9 cellular contexts compared by ENCODE assay signal in the genomic region with DNA sequence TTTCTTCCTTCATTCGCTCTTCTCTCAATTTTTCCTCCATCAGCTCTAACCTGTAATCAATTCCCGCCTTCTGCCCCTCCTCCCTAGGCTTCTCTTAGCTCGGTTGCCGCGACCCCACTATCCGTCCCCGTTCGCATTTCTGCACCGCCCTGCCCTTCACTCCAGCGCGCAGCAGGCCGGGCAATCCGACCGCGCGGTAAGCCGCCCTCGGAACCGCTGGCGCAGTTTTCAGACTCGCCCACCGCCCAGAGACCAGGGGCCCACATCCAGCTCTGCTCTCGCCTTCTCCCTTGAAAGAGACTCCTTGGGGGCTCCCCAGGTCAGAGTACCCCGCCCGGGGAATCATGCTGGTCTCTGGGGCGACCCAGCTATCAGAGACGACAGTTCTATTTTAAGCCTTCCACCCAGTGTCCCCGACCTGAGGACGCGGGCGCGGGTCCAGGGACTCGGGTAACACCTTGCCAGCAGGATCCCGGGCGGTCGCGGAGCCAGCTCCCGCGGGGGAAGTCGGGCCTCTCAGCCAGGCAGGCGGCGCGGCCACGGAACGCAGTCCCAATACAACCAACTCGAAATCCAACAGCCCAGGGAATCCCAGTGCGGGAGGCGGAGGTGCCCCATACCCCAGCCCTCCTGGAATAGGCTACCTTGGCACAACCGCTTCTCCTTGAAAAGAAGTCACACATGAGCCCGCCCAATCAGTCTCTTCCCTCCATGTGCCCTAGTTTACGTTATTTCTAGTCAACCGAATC. TPM values are rescaled to one million over a fixed set of nuclear protein-coding genes. Genes with fewer than 3 reads are reported as not detected.
A peak's percentile ranks its signal among the peaks of the same experiment; 100 is the strongest.
DNase-seq lines count a peak whose midpoint lies in the region; ATAC-seq, FAIRE-seq and TF ChIP-seq lines count a peak whose summit lies in the region.
"Had no signal": no experiment of that assay in that cellular context is flagged by ENCODE, and none has a peak within 500 bp of the region (broad histone marks: within the 10 kb centered on the region; RNA-seq: fewer than 3 reads in every experiment).

No MANE protein-coding gene starts in this region.

- H3K27me3 ChIP-seq in AG04450 (ENCODE audit: control insufficient read depth, insufficient read depth, low read length) (no peaks in the 10 kb centered on the region), NT2/D1 (ENCODE audit: insufficient read depth, insufficient read length) (peaks cover 62% of the 10 kb centered on the region), fibroblast of lung (ENCODE audit: control insufficient read depth, insufficient read depth, low read length) (peaks cover 19% of the 10 kb centered on the region)

- peaks cover 78% of the 10 kb centered on the region for H3K27me3 Mint-ChIP-seq in nephron (ENCODE audit: low read depth)

- POLR2A ChIA-PET in AG04450 (lab: Yijun Ruan, JAX): no interaction called here

- peak overlapping the region; percentile 91 for H3K4me2 ChIP-seq in fibroblast of lung (ENCODE audit: extremely low read depth, insufficient read depth, low read length)

- H3K9me3 ChIP-seq in AG04450 (ENCODE audit: control insufficient read depth, insufficient read depth, low read length) (no peaks in the 10 kb centered on the region), NT2/D1 (ENCODE audit: insufficient read depth, low read length) (no peaks in the 10 kb centered on the region), fibroblast of lung (ENCODE audit: control insufficient read depth, insufficient read depth, low read depth, low read length) (no peaks in the 10 kb centered on the region)

- peak overlapping the region in 1 of 3 experiments; percentile 36 for H3K27ac Mint-ChIP-seq in nephron

- H2AFZ ChIP-seq in fibroblast of lung (ENCODE audit: low read length): peak overlapping the region; percentile 46

- TF ChIP-seq CTCF in AG04450 (IDR thresholded peaks at IDR 0.05; ENCODE audit: low read depth, low read length): no peak
- no peak for TF ChIP-seq CTCF in fibroblast of lung (conservative IDR thresholded peaks at IDR 0.05 in 1 of 2, IDR thresholded peaks at IDR 0.05 in 1 of 2; ENCODE audit: low read depth in 1 of 2, low read length in 2 of 2)
- no peak for TF ChIP-seq CTCF in nephron (IDR thresholded peaks at IDR 0.05; ENCODE audit: unreplicated experiment in 3 of 3)
- no peak for TF ChIP-seq CTCF in D721Med (IDR thresholded peaks at IDR 0.05; ENCODE audit: insufficient read depth, missing control alignments)

- peak overlapping the region; percentile 65 for H3K9ac ChIP-seq in NT2/D1 (ENCODE audit: insufficient read length, low read depth)
- H3K9ac ChIP-seq in fibroblast of lung (ENCODE audit: insufficient read depth, low read length): peak overlapping the region; percentile 20

- H3K27ac ChIP-seq in AG04450 (ENCODE audit: low read depth, low read length): no peak overlapping the region
- H3K27ac ChIP-seq in fibroblast of lung (ENCODE audit: insufficient read depth, low read length): no peak overlapping the region

- peak overlapping the region; percentile 55 for H3K4me3 ChIP-seq in AG04450 (ENCODE audit: low read depth, low read length)
- H3K4me3 ChIP-seq in NT2/D1 (ENCODE audit: insufficient read length, low read depth): peak overlapping the region; percentile 56
- H3K4me3 ChIP-seq in fibroblast of lung (replicated peaks in 1 of 4; ENCODE audit: control extremely low read depth in 1 of 4, insufficient read depth in 1 of 4, low read depth in 3 of 4, low read length in 4 of 4): peak overlapping the region; percentile 43 to 54 (median 52)

- peak overlapping the region; percentile 82 to 93 (median 83) for H3K4me3 Mint-ChIP-seq in nephron
- H3K4me3 Mint-ChIP-seq: IgD-negative memory B cell had no signal

- no peak for FAIRE-seq in D721Med (lab: Jason Lieb, UNC)

- peaks cover 9% of the 10 kb centered on the region for H3K4me1 Mint-ChIP-seq in nephron

- H3K4me1 ChIP-seq in NT2/D1 (ENCODE audit: insufficient read depth, insufficient read length) (no peaks in the 10 kb centered on the region), fibroblast of lung (ENCODE audit: control insufficient read depth, extremely low read depth, insufficient read depth, low read length) (peaks cover 2% of the 10 kb centered on the region)

- H3K79me2 ChIP-seq in fibroblast of lung (ENCODE audit: control insufficient read depth, insufficient read depth, low read length): no peaks in the 10 kb centered on the region

- no peaks in the 10 kb centered on the region for H4K20me1 ChIP-seq in fibroblast of lung (ENCODE audit: control insufficient read depth, extremely low read depth, insufficient read depth, low read length)

- H3K36me3 Mint-ChIP-seq in nephron (ENCODE audit: low read depth): no peaks in the 10 kb centered on the region

- peaks cover under 1% of the 10 kb centered on the region for H3K9me3 Mint-ChIP-seq in nephron

- CTCF ChIA-PET in AG04450 (lab: Charles Lee): no interaction called here

- H3K36me3 ChIP-seq in NT2/D1 (ENCODE audit: insufficient read depth, insufficient read length, low read length) (no peaks in the 10 kb centered on the region), fibroblast of lung (ENCODE audit: control insufficient read depth, insufficient read depth, low read length) (no peaks in the 10 kb centered on the region)

- no peak for DNase-seq in AG04450 (ENCODE audit: low read depth, low spot score)
- no peak for DNase-seq in NT2/D1 (ENCODE audit: low read depth, low spot score)
- DNase-seq in fibroblast of lung (ENCODE audit: low read depth in 2 of 2): peak; percentile 7 to 24
- no peak for DNase-seq in NCI-H1930 (lab: John Stamatoyannopoulos, UW)
- no peak for DNase-seq in D721Med (ENCODE audit: insufficient read length, low spot score)
- DNase-seq in 8988T: no peak

- no peak for ATAC-seq in GM18505 (IDR thresholded peaks at IDR 0.05; ENCODE audit: unreplicated experiment)

- TF ChIP-seq POLR2A in GM18505 (IDR thresholded peaks at IDR 0.05; ENCODE audit: borderline replicate concordance, extremely low read depth, insufficient read depth, insufficient read length): no peak

RNA-seq across cellular contexts. Expression of a gene that starts 5.7 kb away (rescaled TPM):
- 7.5 and 12.0 TPM in 2 replicates for polyA plus RNA-seq in AG04450 (2011; rRNA removed)
- polyA minus RNA-seq in AG04450 (2011; rRNA and poly(A)+ RNA removed): 2.8 and 5.2 TPM in 2 replicates
- total RNA-seq in fibroblast of lung: 1.8 and 6.1 TPM in 2 replicates
- 2.8 and 5.5 TPM in 2 replicates for polyA plus RNA-seq in fibroblast of lung
- 1.2 and 2.8 TPM in 2 replicates for polyA plus RNA-seq in fibroblast of lung (2012)
- 1.8 and 3.2 TPM in 2 replicates for polyA minus RNA-seq in fibroblast of lung (ENCODE audit: low replicate concordance)
- polyA plus RNA-seq: IgD-negative memory B cell had no signal

Comparison
In these comparisons a context has a peak if more than half of its experiments do, and no peak if none do; other contexts are left out.
1. DNase-seq: peak in fibroblast of lung (2 of 2); none in AG04450 (single experiment), NT2/D1 (single experiment), NCI-H1930 (0 of 2), D721Med (single experiment) and 8988T (single experiment).
2. Peak in every context shown above with its lines, with median percentiles within 50 percentile points of each other: H3K4me3 ChIP-seq.